27 cellular contexts compared by ENCODE assay signal in genomic region chr3:23686535-23686934, GRCh38.
DNase-seq lines count a peak whose midpoint lies in the region; ATAC-seq, FAIRE-seq and TF ChIP-seq lines count a peak whose summit lies in the region.
"Had no signal": no experiment of that assay in that cellular context is flagged by ENCODE, and none has a peak within 500 bp of the region (broad histone marks: within the 10 kb centered on the region; RNA-seq: fewer than 3 reads in every experiment).

No MANE protein-coding gene starts in this region.

- TF ChIP-seq EP300 in A549 (IDR thresholded peaks at IDR 0.05) = no peak

- dilution Hi-C loops in mammary epithelial cell (cut with HindIII; ENCODE audit: low sequenced_read_pairs) = no loop called here

- no peak for TF ChIP-seq CTCF in A549 (IDR thresholded peaks at IDR 0.05)
- no peak for TF ChIP-seq CTCF in mammary epithelial cell (conservative IDR thresholded peaks at IDR 0.05 in 1 of 2, IDR thresholded peaks at IDR 0.05 in 1 of 2; ENCODE audit: extremely low read depth in 1 of 2, insufficient read depth in 1 of 2, low read depth in 1 of 2, low read length in 2 of 2)
- TF ChIP-seq CTCF in nephron (IDR thresholded peaks at IDR 0.05; ENCODE audit: unreplicated experiment in 3 of 3) = no peak
- no peak for TF ChIP-seq CTCF in testis (IDR thresholded peaks at IDR 0.05)

- ATAC-seq in A549 (peak; percentile 4 to 22; a peak in 3 of 6 replicates), GM18909 (IDR thresholded peaks at IDR 0.05; ENCODE audit: poor library complexity, unreplicated experiment) (no peak)
- ATAC-seq: activated CD8-positive, alpha-beta T cell treated with anti-CD3 and anti-CD28 coated beads for 36 hours had no signal

- H3K4me1 ChIP-seq in A549 (peaks cover 23% of the 10 kb centered on the region), mammary epithelial cell (ENCODE audit: insufficient read depth, low read length) (peaks cover 13% of the 10 kb centered on the region), testis (peaks cover 4% of the 10 kb centered on the region)

- POLR2A ChIA-PET in A549 (lab: Yijun Ruan, JAX) = no interaction called here

- H4K20me1 ChIP-seq in mammary epithelial cell (ENCODE audit: insufficient read depth, low read length) = no peaks in the 10 kb centered on the region

- H3K9me3 ChIP-seq in A549 (peaks cover 16% of the 10 kb centered on the region), mammary epithelial cell (replicated peaks; ENCODE audit: insufficient read depth, low read length) (no peaks in the 10 kb centered on the region), testis (no peaks in the 10 kb centered on the region)
- H3K9me3 ChIP-seq: BE2C, body of pancreas had no signal

- peaks cover 31% of the 10 kb centered on the region for H3K4me1 Mint-ChIP-seq in nephron

- intact Hi-C loops in mammary epithelial cell (cut with micrococcal nuclease) (no loop called here), testis (cut with DNase I; ENCODE audit: low total_unique reads) (no loop called here)

- peaks cover 11% of the 10 kb centered on the region for H3K27me3 Mint-ChIP-seq in nephron (ENCODE audit: low read depth)
- H3K27me3 Mint-ChIP-seq: activated CD8-positive, alpha-beta T cell treated with anti-CD3 and anti-CD28 coated beads for 36 hours; progenitor cell of endocrine pancreas had no signal

- H3K27ac ChIP-seq in A549 (peak overlapping the region; percentile 55 to 85), mammary epithelial cell (ENCODE audit: insufficient read depth, low read depth, low read length) (no peak overlapping the region), testis (no peak overlapping the region)
- H3K27ac ChIP-seq: foreskin keratinocyte, left ventricle myocardium inferior, upper lobe of left lung had no signal

- H3K27me3 ChIP-seq in mammary epithelial cell (ENCODE audit: insufficient read depth, low read length) (no peaks in the 10 kb centered on the region), testis (no peaks in the 10 kb centered on the region)
- H3K27me3 ChIP-seq: BE2C, body of pancreas, foreskin keratinocyte, upper lobe of left lung had no signal

- TF ChIP-seq RAD21 in A549 (conservative IDR thresholded peaks at IDR 0.05 in 1 of 2, IDR thresholded peaks at IDR 0.05 in 1 of 2) = no peak

- H3K4me3 Mint-ChIP-seq in nephron = no peak overlapping the region
- H3K4me3 Mint-ChIP-seq: activated CD8-positive, alpha-beta T cell treated with anti-CD3 and anti-CD28 coated beads for 36 hours; activated naive CD8-positive, alpha-beta T cell treated with anti-CD3 and anti-CD28 coated beads, Interleukin-2, amount 10 ng/mL, durations not matched to agents 7 days and 5 days; immature natural killer cell; nephron progenitor cell had no signal

- in situ Hi-C loops in mammary epithelial cell (cut with MboI; ENCODE audit: low sequenced_read_pairs in 2 of 2) = no loop called here

- H3K4me3 ChIP-seq in A549 (no peak overlapping the region), mammary epithelial cell (replicated peaks in 1 of 3; ENCODE audit: insufficient read depth in 1 of 3, low read depth in 2 of 3, low read length in 3 of 3) (no peak overlapping the region), testis (no peak overlapping the region)
- H3K4me3 ChIP-seq: body of pancreas, left ventricle myocardium inferior, upper lobe of left lung had no signal

- 77% methylated on average over 3 of the region's 3 CpGs for WGBS in A549 (ENCODE audit: missing lambda C conversion rate)
- WGBS in mammary epithelial cell (ENCODE audit: low coverage, missing lambda C conversion rate) = 100% methylated on average over 3 of the region's 3 CpGs
- WGBS in testis, 2 donors = 87 to 94% methylated on average over 3 of the region's 3 CpGs

- BruUV-seq in mammary epithelial cell (replicated peaks; lab: Mats Ljungman, UMichigan) = no TSS peak

- H3K9me3 Mint-ChIP-seq in nephron = peaks cover 20% of the 10 kb centered on the region
- H3K9me3 Mint-ChIP-seq: immature natural killer cell had no signal

- TF ChIP-seq POLR2A in A549 (IDR thresholded peaks at IDR 0.05; ENCODE audit: low read length) (no peak), testis (IDR thresholded peaks at IDR 0.05) (no peak)

- peaks cover 6% of the 10 kb centered on the region for H3K36me3 Mint-ChIP-seq in nephron (ENCODE audit: low read depth)

- no peak for DNase-seq in A549 (ENCODE audit: low read depth in 1 of 2, low spot score in 1 of 2)
- DNase-seq in NCI-H69 (lab: John Stamatoyannopoulos, UW) = peak; percentile 2
- no peak for DNase-seq in mammary epithelial cell
- no peak for DNase-seq in NCI-H146 treated with DMSO at 0.1 percent for 48 hours (lab: John Stamatoyannopoulos, UW; ENCODE audit: unreplicated experiment)
- DNase-seq in testis = no peak
- DNase-seq in OCI-M2 (lab: John Stamatoyannopoulos, UW; ENCODE audit: unreplicated experiment) = no peak
- DNase-seq: activated CD4-positive, CD25-positive, alpha-beta regulatory T cell treated with anti-CD3 and anti-CD28 coated beads, Interleukin-2, amount 50 U/mL, for 72 hours; activated CD8-positive, alpha-beta T cell treated with anti-CD3 and anti-CD28 coated beads for 36 hours; activated naive CD8-positive, alpha-beta T cell treated with anti-CD3 and anti-CD28 coated beads, Interleukin-2, amount 10 ng/mL, durations not matched to agents 7 days and 5 days; BE2C; DMS79; immature natural killer cell; midbrain; NCI-H1092 treated with DMSO at 0.1 percent for 48 hours; NCI-H2227 treated with DMSO at 0.1 percent for 48 hours; NCI-H748 treated with DMSO at 0.1 percent for 48 hours; nephron progenitor cell; T-helper 1 cell; upper lobe of left lung had no signal

- H2AFZ ChIP-seq in mammary epithelial cell (ENCODE audit: low read depth, low read length) = no peak overlapping the region

- no peak for FAIRE-seq in A549 (lab: Jason Lieb, UNC)
- FAIRE-seq: A204.1, TTC549 had no signal

- H3K36me3 ChIP-seq in mammary epithelial cell (ENCODE audit: insufficient read depth, low read length) (no peaks in the 10 kb centered on the region), testis (ENCODE audit: low read depth, missing control alignments) (no peaks in the 10 kb centered on the region)
- H3K36me3 ChIP-seq: BE2C, left ventricle myocardium inferior, upper lobe of left lung had no signal

- CTCF ChIA-PET in A549 (lab: Yijun Ruan, JAX) (interaction anchor here (1.3 to 1.7 kb wide), 3 partner anchors 12 to 16 kb away, joined by 3 to 6 read pairs (median 5); no protein-coding TSS in a partner anchor), mammary epithelial cell (lab: Charles Lee; ENCODE audit: low non-redundant PET) (no interaction called here)

- peak overlapping the region; percentile 61 for H3K4me2 ChIP-seq in A549
- no peak overlapping the region for H3K4me2 ChIP-seq in mammary epithelial cell (ENCODE audit: insufficient read depth, low read depth, low read length)

- H3K27ac Mint-ChIP-seq in nephron = peak overlapping the region in 2 of 3 experiments; percentile 63 to 74
- H3K27ac Mint-ChIP-seq: activated CD8-positive, alpha-beta T cell treated with anti-CD3 and anti-CD28 coated beads for 36 hours; activated naive CD8-positive, alpha-beta T cell treated with anti-CD3 and anti-CD28 coated beads, Interleukin-2, amount 10 ng/mL, durations not matched to agents 7 days and 5 days; immature natural killer cell; progenitor cell of endocrine pancreas had no signal

- H3K79me2 ChIP-seq in mammary epithelial cell (ENCODE audit: insufficient read depth, low read length) = no peaks in the 10 kb centered on the region

- H3K9ac ChIP-seq in mammary epithelial cell (ENCODE audit: insufficient read depth, low read length) = peak overlapping the region; percentile 8

TF ChIP-seq in A549, 52 proteins besides CTCF, POLR2A, EP300 and RAD21:
- no peak for TF ChIP-seq PHF8 (IDR thresholded peaks at IDR 0.05; ENCODE audit: borderline replicate concordance, low read depth)
- TF ChIP-seq FOSB (CRISPR knock-in tag; IDR thresholded peaks at IDR 0.05) = no peak

Comparison
In these comparisons a context has a peak if more than half of its experiments do, and no peak if none do; other contexts are left out.
1. H3K27ac ChIP-seq: peak in A549 (2 of 2); none in mammary epithelial cell (single experiment) and testis (0 of 2).